Comparison of ENCODE assay signal across 9 cellular contexts in genomic region chr7:7642081-7642480, GRCh38. TPM values are rescaled to one million over a fixed set of nuclear protein-coding genes. Genes with fewer than 3 reads are reported as not detected.
A peak's percentile ranks its signal among the peaks of the same experiment; 100 is the strongest.
DNase-seq lines count a peak whose midpoint lies in the region; ATAC-seq and TF ChIP-seq lines count a peak whose summit lies in the region.
"Had no signal": no experiment of that assay in that cellular context is flagged by ENCODE, and none has a peak within 500 bp of the region (broad histone marks: within the 10 kb centered on the region; RNA-seq: fewer than 3 reads in every experiment).

No MANE protein-coding gene starts in this region.

- H3K4me3 ChIP-seq in fibroblast of the aortic adventitia (ENCODE audit: low read depth, low read length) = peak overlapping the region; percentile 98

- H3K4me1 Mint-ChIP-seq in activated CD8-positive, alpha-beta memory T cell treated with anti-CD3 and anti-CD28 coated beads, Interleukin-2, amount 10 ng/mL, durations not matched to agents 7 days and 5 days = peaks cover 34% of the 10 kb centered on the region
- peaks cover 28 to 40% of the 10 kb centered on the region in 2 donors for H3K4me1 Mint-ChIP-seq in stimulated activated naive B cell treated with anti-CD40 and anti-IgM and Interleukin-4, amounts not matched to agents 10 μg/mL and 1 μg/mL and 100 μg/mL, for 72 hours

- no peak for DNase-seq in activated CD8-positive, alpha-beta memory T cell treated with anti-CD3 and anti-CD28 coated beads, Interleukin-2, amount 10 ng/mL, durations not matched to agents 7 days and 5 days
- DNase-seq in activated CD8-positive, alpha-beta memory T cell treated with anti-CD3 and anti-CD28 coated beads, Interleukin-2, amount 50 U/mL, for 48 hours = no peak
- DNase-seq in SW480 (ENCODE audit: low spot score) (peak; percentile 23), fibroblast of the aortic adventitia (ENCODE audit: low read depth) (no peak), NCI-H187 (lab: John Stamatoyannopoulos, UW) (no peak)
- no peak for DNase-seq in stimulated activated naive B cell treated with anti-CD40 and anti-IgM and Interleukin-4, amounts not matched to agents 10 μg/mL and 1 μg/mL and 100 μg/mL, for 72 hours
- DNase-seq: NCI-H1092 had no signal

- no peak for TF ChIP-seq CTCF in fibroblast of the aortic adventitia (IDR thresholded peaks at IDR 0.05; ENCODE audit: insufficient read depth, low read length)

- H3K36me3 Mint-ChIP-seq in activated CD8-positive, alpha-beta memory T cell treated with anti-CD3 and anti-CD28 coated beads, Interleukin-2, amount 10 ng/mL, durations not matched to agents 7 days and 5 days = peaks cover 30% of the 10 kb centered on the region
- peaks cover 23 to 42% of the 10 kb centered on the region in 2 donors for H3K36me3 Mint-ChIP-seq in stimulated activated naive B cell treated with anti-CD40 and anti-IgM and Interleukin-4, amounts not matched to agents 10 μg/mL and 1 μg/mL and 100 μg/mL, for 72 hours

- peak overlapping the region; percentile 86 for H3K4me3 Mint-ChIP-seq in activated CD8-positive, alpha-beta memory T cell treated with anti-CD3 and anti-CD28 coated beads, Interleukin-2, amount 10 ng/mL, durations not matched to agents 7 days and 5 days
- H3K4me3 Mint-ChIP-seq in stimulated activated naive B cell treated with anti-CD40 and anti-IgM and Interleukin-4, amounts not matched to agents 10 μg/mL and 1 μg/mL and 100 μg/mL, for 72 hours = peak overlapping the region; percentile 94 to 95

- H3K27me3 Mint-ChIP-seq in activated CD8-positive, alpha-beta memory T cell treated with anti-CD3 and anti-CD28 coated beads, Interleukin-2, amount 10 ng/mL, durations not matched to agents 7 days and 5 days = no peaks in the 10 kb centered on the region
- H3K27me3 Mint-ChIP-seq in stimulated activated naive B cell treated with anti-CD40 and anti-IgM and Interleukin-4, amounts not matched to agents 10 μg/mL and 1 μg/mL and 100 μg/mL, for 72 hours = no peaks in the 10 kb centered on the region

- ATAC-seq in activated CD8-positive, alpha-beta memory T cell treated with anti-CD3 and anti-CD28 coated beads, Interleukin-2, amount 10 ng/mL, durations not matched to agents 7 days and 5 days = no peak
- ATAC-seq in stimulated activated naive B cell treated with anti-CD40 and anti-IgM and Interleukin-4, amounts not matched to agents 10 μg/mL and 1 μg/mL and 100 μg/mL, for 72 hours (replicated peaks) = no peak
- no peak for ATAC-seq in GM21717 (IDR thresholded peaks at IDR 0.05; ENCODE audit: unreplicated experiment)
- ATAC-seq in GM18498 (IDR thresholded peaks at IDR 0.05; ENCODE audit: unreplicated experiment) = no peak

- H3K9me3 Mint-ChIP-seq in activated CD8-positive, alpha-beta memory T cell treated with anti-CD3 and anti-CD28 coated beads, Interleukin-2, amount 10 ng/mL, durations not matched to agents 7 days and 5 days (ENCODE audit: low read depth) = no peaks in the 10 kb centered on the region
- H3K9me3 Mint-ChIP-seq in stimulated activated naive B cell treated with anti-CD40 and anti-IgM and Interleukin-4, amounts not matched to agents 10 μg/mL and 1 μg/mL and 100 μg/mL, for 72 hours = peaks cover 1 to 4% of the 10 kb centered on the region in 2 donors

- CTCF ChIA-PET in activated CD8-positive, alpha-beta memory T cell treated with anti-CD3 and anti-CD28 coated beads, Interleukin-2, amount 10 ng/mL, durations not matched to agents 7 days and 5 days (lab: Charles Lee) = no interaction called here

- H3K27ac Mint-ChIP-seq in activated CD8-positive, alpha-beta memory T cell treated with anti-CD3 and anti-CD28 coated beads, Interleukin-2, amount 10 ng/mL, durations not matched to agents 7 days and 5 days = peak overlapping the region; percentile 91
- H3K27ac Mint-ChIP-seq in stimulated activated naive B cell treated with anti-CD40 and anti-IgM and Interleukin-4, amounts not matched to agents 10 μg/mL and 1 μg/mL and 100 μg/mL, for 72 hours = no peak overlapping the region

RNA-seq across cellular contexts. Expression of gene UMAD1, which starts 1.5 kb away (rescaled TPM):
- 10 to 100 TPM; 12.3 to 14.2 TPM for total RNA-seq in activated CD8-positive, alpha-beta memory T cell treated with anti-CD3 and anti-CD28 coated beads, Interleukin-2, amount 10 ng/mL, durations not matched to agents 7 days and 5 days
- 17.4 and 24.9 TPM in 2 replicates for total RNA-seq in fibroblast of the aortic adventitia (ENCODE audit: low replicate concordance)
